31 cellular contexts compared by ENCODE assay signal in the genomic region with DNA sequence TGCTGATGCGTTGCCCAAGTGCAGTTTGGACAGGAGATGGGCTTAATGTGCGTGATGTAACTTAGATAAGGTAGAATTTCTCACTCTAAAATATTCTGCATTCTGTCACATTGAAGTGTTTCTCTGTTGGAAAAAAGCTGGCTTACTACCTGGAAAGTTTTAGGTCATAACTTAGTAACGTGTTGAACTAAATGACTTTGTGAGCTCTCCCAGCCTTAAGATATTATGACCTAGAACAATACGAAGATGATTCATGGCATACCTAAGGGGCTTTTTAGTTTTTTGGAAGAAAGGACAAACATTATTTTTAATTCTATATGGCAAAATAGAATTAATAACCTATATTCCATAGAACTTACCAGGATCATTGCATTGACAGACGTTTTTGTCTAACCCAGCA.
"Had no signal": no experiment of that assay in that cellular context is flagged by ENCODE, and none has a peak within 500 bp of the region (broad histone marks: within the 10 kb centered on the region; RNA-seq: fewer than 3 reads in every experiment).

No MANE protein-coding gene starts in this region.

- H3K4me3 ChIP-seq: K562, PC-9, SJCRH30, SK-N-MC had no signal

- DNase-seq: Kasumi-1, KG1, MM.1S, MV-4-11, NCI-H1092, NCI-H1105, NCI-H1417 treated with DMSO at 0.1 percent for 48 hours, NCI-H1436 treated with DMSO at 0.1 percent for 48 hours, NCI-H1694 treated with DMSO at 0.1 percent for 48 hours, NCI-H187 treated with DMSO at 0.1 percent for 48 hours, NCI-H2029, NCI-H2081, NCI-H2171 treated with DMSO at 0.1 percent for 48 hours, NCI-H2227 treated with DMSO at 0.1 percent for 48 hours, NCI-H446 treated with DMSO at 0.1 percent for 48 hours, NCI-H510A, NCI-H524, NCI-H526, NCI-H69, NCI-H748 treated with DMSO at 0.1 percent for 48 hours, NCI-H82, PC-9, SHP77, SIG-M5, SJCRH30 had no signal

- ATAC-seq: K562, Panc1, Right ventricle myocardium inferior, SK-N-SH treated with all-trans-retinoic acid at 6 μM for 48 hours had no signal

- H3K4me1 ChIP-seq: SJCRH30 had no signal

- H3K4me2 ChIP-seq: PC-9 had no signal

- H3K27ac ChIP-seq: PC-9, RWPE1, SJCRH30, SK-N-MC had no signal

- H3K9me3 ChIP-seq: SJCRH30 had no signal

- H3K27me3 ChIP-seq: SJCRH30 had no signal
